7 cellular contexts compared by ENCODE assay signal in the genomic region with DNA sequence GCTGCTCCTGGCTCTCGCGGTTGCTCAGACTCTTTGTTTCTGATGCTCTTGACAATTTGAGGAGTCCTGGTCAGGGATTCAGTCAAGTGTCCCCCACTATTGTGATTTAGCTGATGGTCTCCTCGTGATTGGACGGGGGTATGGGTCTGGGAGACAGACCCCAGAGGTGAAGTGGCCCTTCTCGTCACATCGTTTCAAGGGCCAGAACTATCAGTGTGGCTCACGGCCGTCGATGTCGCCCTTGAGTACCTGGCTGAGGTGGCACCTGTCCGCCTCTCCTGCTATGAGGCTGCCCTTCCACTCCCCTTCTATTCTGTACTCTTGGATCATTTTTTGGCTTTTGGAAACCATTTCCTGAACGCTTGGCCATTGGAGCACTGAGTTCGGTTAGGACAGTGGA. TPM values are rescaled to one million over a fixed set of nuclear protein-coding genes. Genes with fewer than 3 reads are reported as not detected.
DNase-seq lines count a peak whose midpoint lies in the region; ATAC-seq and TF ChIP-seq lines count a peak whose summit lies in the region.

No MANE protein-coding gene starts in this region.

- H3K4me3 ChIP-seq in CD8-positive, alpha-beta T cell (ENCODE audit: low read depth, low read length): no peak overlapping the region
- H3K4me3 ChIP-seq in A673 (ENCODE audit: low read depth, low read length, poor library complexity, severe bottlenecking): no peak overlapping the region

- intact Hi-C loops in CD8-positive, alpha-beta T cell (cut with DNase I, micrococcal nuclease): loop anchor here (1.0 to 10.0 kb wide), 5 partner anchors 37 to 1043 kb away; no protein-coding TSS in a partner anchor
- intact Hi-C loops in posterior vena cava (cut with DNase I): loop anchor here (1.0 to 5.0 kb wide), 4 partner anchors 109 to 226 kb away; no protein-coding TSS in a partner anchor
- intact Hi-C loops in A673 (cut with micrococcal nuclease; ENCODE audit: unreplicated experiment): loop anchor here (1.0 to 2.0 kb wide), 3 partner anchors 110 to 459 kb away; no protein-coding TSS in a partner anchor

- no peak for ATAC-seq in CD8-positive, alpha-beta T cell

- H3K27ac ChIP-seq in CD8-positive, alpha-beta T cell (ENCODE audit: low read depth, low read length): no peak overlapping the region
- H3K27ac ChIP-seq in A673 (ENCODE audit: low read depth, low read length, poor library complexity, severe bottlenecking): no peak overlapping the region

- no peak overlapping the region for H3K4me3 Mint-ChIP-seq in CD8-positive, alpha-beta T cell
- peak overlapping the region in 1 of 4 donors; percentile 73 for H3K4me3 Mint-ChIP-seq in IgD-negative memory B cell
- peak overlapping the region; percentile 29 for H3K4me3 Mint-ChIP-seq in activated naive CD8-positive, alpha-beta T cell treated with anti-CD3 and anti-CD28 coated beads for 36 hours

- H3K9me3 ChIP-seq in CD8-positive, alpha-beta T cell (ENCODE audit: low read length): no peaks in the 10 kb centered on the region
- no peaks in the 10 kb centered on the region for H3K9me3 ChIP-seq in A673 (ENCODE audit: low read depth, low read length, poor library complexity, severe bottlenecking)

- peak overlapping the region; percentile 60 for H3K27ac Mint-ChIP-seq in CD8-positive, alpha-beta T cell
- H3K27ac Mint-ChIP-seq in IgD-negative memory B cell: peak overlapping the region; percentile 73 to 97 (median 81)
- peak overlapping the region; percentile 70 for H3K27ac Mint-ChIP-seq in activated naive CD8-positive, alpha-beta T cell treated with anti-CD3 and anti-CD28 coated beads for 36 hours

- H3K4me1 Mint-ChIP-seq in CD8-positive, alpha-beta T cell (ENCODE audit: low read depth): peaks cover 75% of the 10 kb centered on the region
- peaks cover 30 to 46% (median 43%) of the 10 kb centered on the region in 3 donors for H3K4me1 Mint-ChIP-seq in IgD-negative memory B cell
- peaks cover 70% of the 10 kb centered on the region for H3K4me1 Mint-ChIP-seq in activated naive CD8-positive, alpha-beta T cell treated with anti-CD3 and anti-CD28 coated beads for 36 hours

- no peaks in the 10 kb centered on the region for H3K27me3 Mint-ChIP-seq in CD8-positive, alpha-beta T cell (ENCODE audit: low read depth)
- no peaks in the 10 kb centered on the region for H3K27me3 Mint-ChIP-seq in IgD-negative memory B cell
- H3K27me3 Mint-ChIP-seq in activated naive CD8-positive, alpha-beta T cell treated with anti-CD3 and anti-CD28 coated beads for 36 hours: no peaks in the 10 kb centered on the region

- no peak for DNase-seq in CD8-positive, alpha-beta T cell
- no peak for DNase-seq in activated naive CD8-positive, alpha-beta T cell treated with anti-CD3 and anti-CD28 coated beads for 36 hours
- peak; percentile 58 for DNase-seq in posterior vena cava (ENCODE audit: low spot score)
- no peak for DNase-seq in activated CD4-positive, CD25-positive, alpha-beta regulatory T cell treated with anti-CD3 and anti-CD28 coated beads, Interleukin-2, amount 50 U/mL, for 72 hours
- no peak for DNase-seq in A673 (ENCODE audit: low spot score)
- DNase-seq in HT-29 (ENCODE audit: low spot score): no peak

- CTCF ChIA-PET in CD8-positive, alpha-beta T cell (lab: Charles Lee): interaction anchor here (0.7 to 18.5 kb wide), 16 partner anchors 9 to 244 kb away, joined by 3 to 392 read pairs (median 4); partner anchors contain the start of genes COTL1 and KLHL36
- CTCF ChIA-PET in A673 (lab: Charles Lee): no interaction called here

- H3K36me3 Mint-ChIP-seq in CD8-positive, alpha-beta T cell: no peaks in the 10 kb centered on the region
- H3K36me3 Mint-ChIP-seq in IgD-negative memory B cell: peaks cover 1% of the 10 kb centered on the region
- peaks cover 12% of the 10 kb centered on the region for H3K36me3 Mint-ChIP-seq in activated naive CD8-positive, alpha-beta T cell treated with anti-CD3 and anti-CD28 coated beads for 36 hours

- BruUV-seq in A673 (replicated peaks; lab: Mats Ljungman, UMichigan): no TSS peak

- POLR2A ChIA-PET in CD8-positive, alpha-beta T cell (lab: Charles Lee): interaction anchor here (1.4 to 1.8 kb wide), 3 partner anchors 82 to 88 kb away, joined by 3 to 7 read pairs (median 6); no protein-coding TSS in a partner anchor
- POLR2A ChIA-PET in A673 (lab: Charles Lee; ENCODE audit: low non-redundant PET): no interaction called here

- peaks cover 84% of the 10 kb centered on the region for H3K4me1 ChIP-seq in CD8-positive, alpha-beta T cell (ENCODE audit: insufficient read depth, low read length)
- H3K4me1 ChIP-seq in A673 (ENCODE audit: insufficient read depth, low read length, poor library complexity, severe bottlenecking): no peaks in the 10 kb centered on the region

- no peak for TF ChIP-seq CTCF in CD8-positive, alpha-beta T cell (IDR thresholded peaks at IDR 0.05)
- no peak for TF ChIP-seq CTCF in A673 (conservative IDR thresholded peaks at IDR 0.05; ENCODE audit: low read depth, low read length)

- no peaks in the 10 kb centered on the region for H3K27me3 ChIP-seq in CD8-positive, alpha-beta T cell (ENCODE audit: insufficient read depth, low read length)
- H3K27me3 ChIP-seq in A673 (replicated peaks; ENCODE audit: insufficient read depth, low read depth, low read length, poor library complexity): no peaks in the 10 kb centered on the region

- no peaks in the 10 kb centered on the region for H3K36me3 ChIP-seq in CD8-positive, alpha-beta T cell (ENCODE audit: insufficient read depth, low read length)
- H3K36me3 ChIP-seq in A673 (ENCODE audit: insufficient read depth, low read length, poor library complexity, severe bottlenecking): no peaks in the 10 kb centered on the region

- no peaks in the 10 kb centered on the region for H3K9me3 Mint-ChIP-seq in CD8-positive, alpha-beta T cell
- no peaks in the 10 kb centered on the region for H3K9me3 Mint-ChIP-seq in IgD-negative memory B cell
- H3K9me3 Mint-ChIP-seq in activated naive CD8-positive, alpha-beta T cell treated with anti-CD3 and anti-CD28 coated beads for 36 hours: no peaks in the 10 kb centered on the region

RNA-seq across cellular contexts. Expression of gene MEAK7, which starts 7.4 kb away (rescaled TPM):
- 1 to 10 TPM; 2.1 to 2.2 TPM for total RNA-seq in CD8-positive, alpha-beta T cell
- 8.2 TPM for polyA plus RNA-seq in IgD-negative memory B cell
- total RNA-seq in activated naive CD8-positive, alpha-beta T cell treated with anti-CD3 and anti-CD28 coated beads for 36 hours: 10 to 100 TPM; 10.4 to 11.3 TPM
- 10 to 100 TPM; 14.0 to 16.7 TPM for total RNA-seq in posterior vena cava
- total RNA-seq in A673 (2021): 11.6 and 12.4 TPM in 2 replicates
- 7.4 and 11.3 TPM in 2 replicates for total RNA-seq in HT-29 (2014; rRNA removed; shearing (Covaris generic))
